In the genomic region with DNA sequence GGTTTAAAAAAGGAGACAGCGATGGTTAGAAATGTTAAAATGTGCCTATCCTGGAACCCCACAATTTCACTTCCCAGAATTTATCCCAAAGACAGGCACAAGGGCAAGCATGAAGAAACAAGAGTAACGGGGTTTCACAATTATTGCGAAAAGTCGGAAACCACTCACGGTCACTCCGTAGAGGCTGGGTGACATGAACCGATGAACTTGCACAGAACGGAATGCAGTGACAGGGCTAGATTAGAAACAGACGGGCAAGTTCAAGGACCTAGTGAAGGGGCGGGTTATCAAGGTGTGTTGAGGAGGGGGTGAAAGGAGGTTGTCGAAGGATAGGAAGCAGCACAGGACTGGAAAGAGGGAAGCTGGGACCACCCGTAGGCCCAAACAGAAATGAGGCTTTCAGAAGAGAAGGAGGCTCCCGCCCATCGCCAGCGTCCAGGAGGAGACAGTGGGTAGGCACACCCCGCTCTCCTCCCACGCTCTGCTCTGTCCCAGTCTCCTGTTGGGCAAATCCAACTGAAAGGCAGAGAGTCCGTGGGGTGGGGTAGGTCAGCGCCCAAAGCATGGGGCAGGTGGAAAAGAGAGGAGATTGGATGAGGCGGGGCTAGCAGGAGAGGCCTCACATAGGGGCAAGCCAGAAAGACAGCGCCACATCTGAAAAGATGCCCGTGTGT, we compare ENCODE assay signal across 38 cellular contexts. TPM values are rescaled to one million over a fixed set of nuclear protein-coding genes. Genes with fewer than 3 reads are reported as not detected.
DNase-seq lines count a peak whose midpoint lies in the region; FAIRE-seq and TF ChIP-seq lines count a peak whose summit lies in the region.
"Had no signal": no experiment of that assay in that cellular context is flagged by ENCODE, and none has a peak within 500 bp of the region (broad histone marks: within the 10 kb centered on the region; RNA-seq: fewer than 3 reads in every experiment).

No MANE protein-coding gene starts in this region.

- no peak overlapping the region for H3K27ac Mint-ChIP-seq in activated naive CD4-positive, alpha-beta T cell treated with anti-CD3 and anti-CD28 coated beads, Interleukin-2, amount 10 ng/mL, durations not matched to agents 7 days and 5 days
- H3K27ac Mint-ChIP-seq: activated CD4-positive, alpha-beta T cell treated with anti-CD3 and anti-CD28 coated beads, Interleukin-2, amount 10 ng/mL, durations not matched to agents 24 days and 14 days; activated naive CD8-positive, alpha-beta T cell; H9; stimulated activated naive CD8-positive, alpha-beta T cell treated with anti-CD3 and anti-CD28 coated beads, Interleukin-15, amount 100 ng/mL, for 72 hours had no signal

- peak overlapping the region in 1 of 2 experiments; percentile 14 for H3K14ac ChIP-seq in mesenchymal stem cell (ENCODE audit: low read length in 2 of 2)

- H3K36me3 ChIP-seq in HEK293 (ENCODE audit: control insufficient read depth in 2 of 2, insufficient read depth in 1 of 2, low read length in 2 of 2) (no peaks in the 10 kb centered on the region), bronchial epithelial cell (ENCODE audit: control insufficient read depth, insufficient read depth, low read length) (no peaks in the 10 kb centered on the region), mesenchymal stem cell (ENCODE audit: control insufficient read depth in 1 of 2, insufficient read depth in 2 of 2, low read depth in 1 of 2, low read length in 2 of 2) (no peaks in the 10 kb centered on the region)
- H3K36me3 ChIP-seq: breast epithelium, sigmoid colon, thyroid gland, WERI-Rb-1 had no signal

- H3K4me3 ChIP-seq in HEK293 (ENCODE audit: low read depth, low read length) = no peak overlapping the region
- H3K4me3 ChIP-seq in bronchial epithelial cell (ENCODE audit: low read depth, low read length) = no peak overlapping the region
- H3K4me3 ChIP-seq in mesenchymal stem cell (ENCODE audit: insufficient read depth in 1 of 2, low read depth in 1 of 2, low read length in 2 of 2) = no peak overlapping the region
- H3K4me3 ChIP-seq: breast epithelium, psoas muscle, sigmoid colon, thyroid gland had no signal

- H3K27me3 Mint-ChIP-seq in activated naive CD4-positive, alpha-beta T cell treated with anti-CD3 and anti-CD28 coated beads, Interleukin-2, amount 10 ng/mL, durations not matched to agents 7 days and 5 days = peaks cover 7% of the 10 kb centered on the region

- H2AFZ ChIP-seq in mesenchymal stem cell (ENCODE audit: low read depth, low read length) = no peak overlapping the region

- peaks cover under 1% of the 10 kb centered on the region for H3K9me3 Mint-ChIP-seq in activated naive CD4-positive, alpha-beta T cell treated with anti-CD3 and anti-CD28 coated beads, Interleukin-2, amount 10 ng/mL, durations not matched to agents 7 days and 5 days
- H3K9me3 Mint-ChIP-seq: activated CD4-positive, alpha-beta T cell treated with anti-CD3 and anti-CD28 coated beads, Interleukin-2, amount 10 ng/mL, durations not matched to agents 24 days and 14 days had no signal

- H3K4me1 ChIP-seq in HEK293 (ENCODE audit: control insufficient read depth, insufficient read depth, low read length) = no peaks in the 10 kb centered on the region
- peaks cover 18% of the 10 kb centered on the region for H3K4me1 ChIP-seq in mesenchymal stem cell (ENCODE audit: control insufficient read depth, insufficient read depth, low read depth, low read length)
- H3K4me1 ChIP-seq: breast epithelium, psoas muscle had no signal

- POLR2A ChIA-PET in HEK293 (lab: Yijun Ruan, JAX) = no interaction called here

- H2BK15ac ChIP-seq in mesenchymal stem cell (ENCODE audit: low read depth, poor library complexity, severe bottlenecking) = peak overlapping the region; percentile 6

- H4K91ac ChIP-seq in mesenchymal stem cell (ENCODE audit: low read length) = no peak overlapping the region

- no peak overlapping the region for H3K23ac ChIP-seq in mesenchymal stem cell (ENCODE audit: low read length in 2 of 2)

- H3K4me1 Mint-ChIP-seq in activated naive CD4-positive, alpha-beta T cell treated with anti-CD3 and anti-CD28 coated beads, Interleukin-2, amount 10 ng/mL, durations not matched to agents 7 days and 5 days = no peaks in the 10 kb centered on the region
- H3K4me1 Mint-ChIP-seq: activated CD4-positive, alpha-beta T cell treated with anti-CD3 and anti-CD28 coated beads, Interleukin-2, amount 10 ng/mL, durations not matched to agents 24 days and 14 days had no signal

- H3K4ac ChIP-seq in mesenchymal stem cell (ENCODE audit: low read depth in 1 of 2, low read length in 2 of 2) = no peak overlapping the region

- H2BK120ac ChIP-seq in mesenchymal stem cell (ENCODE audit: low read depth, low read length) = no peak overlapping the region

- no peak overlapping the region for H2AK5ac ChIP-seq in mesenchymal stem cell (ENCODE audit: low read length, severe bottlenecking)

- no peak overlapping the region for H3K4me2 ChIP-seq in mesenchymal stem cell (ENCODE audit: low read length, poor library complexity, severe bottlenecking)

- DNase-seq in NOMO-1 (lab: John Stamatoyannopoulos, UW; ENCODE audit: unreplicated experiment in 2 of 2) (peak; percentile 62 to 64), bronchial epithelial cell (ENCODE audit: low read depth) (no peak), mesenchymal stem cell (peak; percentile 39), NCI-H1436 treated with DMSO at 0.1 percent for 48 hours (lab: John Stamatoyannopoulos, UW) (no peak), NCI-H2227 (lab: John Stamatoyannopoulos, UW; ENCODE audit: unreplicated experiment) (no peak), C1 segment of cervical spinal cord (lab: John Stamatoyannopoulos, UW) (no peak)
- DNase-seq in activated naive CD4-positive, alpha-beta T cell treated with anti-CD3 and anti-CD28 coated beads, Interleukin-2, amount 10 ng/mL, durations not matched to agents 7 days and 5 days = no peak
- DNase-seq: activated CD4-positive, alpha-beta T cell treated with anti-CD3 and anti-CD28 coated beads, Interleukin-2, amount 10 ng/mL, durations not matched to agents 24 days and 14 days; activated effector memory CD4-positive, alpha-beta T cell treated with Interleukin-2 at 50 U/mL for 16 hours; activated T-cell treated with anti-CD3 and anti-CD28 coated beads, Interleukin-2, amount 50 U/mL, for 1 hour; DMS153; effector CD4-positive, alpha-beta T cell; H9; midbrain; naive B cell; NCI-H1105 treated with DMSO at 0.1 percent for 48 hours; NCI-H2029 treated with DMSO at 0.1 percent for 48 hours; NCI-H2227 treated with DMSO at 0.1 percent for 48 hours; NCI-H526; occipital lobe; psoas muscle; SHP77; sigmoid colon; stimulated activated CD4-positive, alpha-beta T cell treated with anti-CD3 and anti-CD28 coated beads, Interleukin-12 subunit alpha, Interleukin-12 subunit beta, amount 100 ng/mL, for 4 hours; stimulated activated CD4-positive, alpha-beta T cell treated with anti-CD3 and anti-CD28 coated beads, Interleukin-2, amount 100 ng/mL, for 48 hours; stimulated activated naive CD8-positive, alpha-beta T cell treated with anti-CD3 and anti-CD28 coated beads, Interleukin-15, amount 100 ng/mL, for 72 hours; SW 1271; T1000; thyroid gland; WERI-Rb-1 had no signal

- H3K27me3 ChIP-seq in bronchial epithelial cell (ENCODE audit: control insufficient read depth, insufficient read depth, low read length) (peaks cover 3% of the 10 kb centered on the region), mesenchymal stem cell (ENCODE audit: control insufficient read depth in 1 of 2, insufficient read depth in 1 of 2, low read length in 2 of 2) (peaks cover 8 to 22% of the 10 kb centered on the region in 2 experiments)
- H3K27me3 ChIP-seq: sigmoid colon, thyroid gland had no signal

- H3K9me3 ChIP-seq in HEK293 (ENCODE audit: control insufficient read depth, insufficient read depth, low read depth, low read length) = no peaks in the 10 kb centered on the region
- H3K9me3 ChIP-seq in mesenchymal stem cell (ENCODE audit: control insufficient read depth, low read length) = no peaks in the 10 kb centered on the region
- H3K9me3 ChIP-seq: breast epithelium, psoas muscle, sigmoid colon, thyroid gland had no signal

- no peak overlapping the region for H3K18ac ChIP-seq in mesenchymal stem cell (ENCODE audit: low read depth in 1 of 2, low read length in 2 of 2)

- H3K9ac ChIP-seq in mesenchymal stem cell (ENCODE audit: low read length) = no peak overlapping the region

- CTCF ChIA-PET in HEK293 (lab: Yijun Ruan, JAX) = no interaction called here
- CTCF ChIA-PET in activated naive CD4-positive, alpha-beta T cell treated with anti-CD3 and anti-CD28 coated beads, Interleukin-2, amount 10 ng/mL, durations not matched to agents 7 days and 5 days (lab: Charles Lee) = no interaction called here

- H3K4me3 Mint-ChIP-seq in activated naive CD4-positive, alpha-beta T cell treated with anti-CD3 and anti-CD28 coated beads, Interleukin-2, amount 10 ng/mL, durations not matched to agents 7 days and 5 days = no peak overlapping the region
- H3K4me3 Mint-ChIP-seq: activated CD4-positive, alpha-beta T cell treated with anti-CD3 and anti-CD28 coated beads, Interleukin-2, amount 10 ng/mL, durations not matched to agents 24 days and 14 days; activated naive CD8-positive, alpha-beta T cell; H9; naive B cell; stimulated activated naive CD8-positive, alpha-beta T cell treated with anti-CD3 and anti-CD28 coated beads, Interleukin-15, amount 100 ng/mL, for 72 hours had no signal

- no peaks in the 10 kb centered on the region for H3K79me1 ChIP-seq in mesenchymal stem cell (replicated peaks; ENCODE audit: low read length, poor library complexity, severe bottlenecking)

- TF ChIP-seq CTCF in HEK293 (tag by site-specific recombination; IDR thresholded peaks at IDR 0.05) (no peak), bronchial epithelial cell (IDR thresholded peaks at IDR 0.05; ENCODE audit: insufficient read depth, low read length, severe bottlenecking) (no peak)

- no peak overlapping the region for H4K8ac ChIP-seq in mesenchymal stem cell (ENCODE audit: low read length)

- WGBS in mesenchymal stem cell = 90% methylated on average over 22 of the region's 22 CpGs

- H3K36me3 Mint-ChIP-seq in activated naive CD4-positive, alpha-beta T cell treated with anti-CD3 and anti-CD28 coated beads, Interleukin-2, amount 10 ng/mL, durations not matched to agents 7 days and 5 days = no peaks in the 10 kb centered on the region
- H3K36me3 Mint-ChIP-seq: activated naive CD8-positive, alpha-beta T cell; naive B cell had no signal

- H3K27ac ChIP-seq in HEK293 (ENCODE audit: extremely low read depth, low read depth, low read length) (no peak overlapping the region), mesenchymal stem cell (ENCODE audit: low read length, poor library complexity, severe bottlenecking) (no peak overlapping the region)
- H3K27ac ChIP-seq: breast epithelium, epithelial cell of prostate, HL-60, psoas muscle, sigmoid colon, thyroid gland, WERI-Rb-1 had no signal

- H2BK5ac ChIP-seq in mesenchymal stem cell (ENCODE audit: low read depth, low read length, poor library complexity, severe bottlenecking) = no peak overlapping the region

- no peak overlapping the region for H2BK12ac ChIP-seq in mesenchymal stem cell (ENCODE audit: low read length in 2 of 2)

- peak; percentile 52 for FAIRE-seq in bronchial epithelial cell (lab: Jason Lieb, UNC)
- FAIRE-seq: colon, GM18507 had no signal

RNA-seq across cellular contexts. Expression of gene JPH3, which starts 47.4 kb away (rescaled TPM):
- total RNA-seq in bronchial epithelial cell = not detected in 2 replicates
- polyA plus RNA-seq in mesenchymal stem cell (2013, experiment 1 of 2) = 0.03 TPM
- polyA plus RNA-seq in mesenchymal stem cell (2013, experiment 2 of 2) = not detected
- total RNA-seq: activated CD4-positive, alpha-beta T cell treated with anti-CD3 and anti-CD28 coated beads, Interleukin-2, amount 10 ng/mL, durations not matched to agents 24 days and 14 days had no signal
- polyA plus RNA-seq: BJ had no signal

Comparison
In these comparisons a context has a peak if more than half of its experiments do, and no peak if none do; other contexts are left out.
1. DNase-seq: peak in NOMO-1 (2 of 2) and mesenchymal stem cell (single experiment); none in bronchial epithelial cell (single experiment), NCI-H1436 treated with DMSO at 0.1 percent for 48 hours (single experiment), NCI-H2227 (single experiment), C1 segment of cervical spinal cord (0 of 14) and activated naive CD4-positive, alpha-beta T cell treated with anti-CD3 and anti-CD28 coated beads, Interleukin-2, amount 10 ng/mL, durations not matched to agents 7 days and 5 days (single experiment).